ENCODE assay signal across 23 cellular contexts in the genomic region with DNA sequence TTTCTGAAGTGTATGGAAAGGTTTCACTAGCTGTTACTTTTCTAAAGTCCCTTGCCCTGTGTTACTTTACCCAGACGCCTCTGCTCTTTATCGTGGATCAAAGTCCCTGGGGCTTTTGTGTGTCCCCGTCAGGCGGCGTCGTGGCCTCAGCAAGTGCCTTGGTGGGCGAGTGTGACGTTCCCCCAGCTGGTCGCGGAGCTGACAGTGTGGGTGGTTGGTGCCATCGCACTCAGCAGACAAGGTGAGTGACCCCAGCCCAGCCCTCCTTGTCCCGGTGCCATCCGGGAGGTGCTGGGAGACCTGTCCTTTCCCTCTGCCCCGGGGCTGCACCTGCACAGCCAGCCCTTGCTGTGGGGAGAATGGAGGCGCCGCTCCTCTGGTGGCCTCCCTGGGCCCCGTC.
"Had no signal": no experiment of that assay in that cellular context is flagged by ENCODE, and none has a peak within 500 bp of the region (broad histone marks: within the 10 kb centered on the region; RNA-seq: fewer than 3 reads in every experiment).

No MANE protein-coding gene starts in this region.

- H3K9me3 ChIP-seq: pancreas, sigmoid colon, stomach, thyroid gland had no signal

- H3K27me3 Mint-ChIP-seq: effector memory CD8-positive, alpha-beta T cell; memory B cell; progenitor cell of endocrine pancreas had no signal

- H3K27me3 ChIP-seq: pancreas, sigmoid colon, stomach, thyroid gland had no signal

- H3K27ac ChIP-seq: pancreas, stomach, thyroid gland had no signal

- H3K4me1 ChIP-seq: pancreas had no signal

- H3K27ac Mint-ChIP-seq: effector memory CD8-positive, alpha-beta T cell; memory B cell; natural killer cell; progenitor cell of endocrine pancreas; stimulated activated effector memory CD8-positive, alpha-beta T cell treated with anti-CD3 and anti-CD28 coated beads, Interleukin-12 subunit alpha, Interleukin-12 subunit beta, amount 100 ng/mL, for 72 hours had no signal

- H3K4me1 Mint-ChIP-seq: memory B cell had no signal

- H3K9me3 Mint-ChIP-seq: effector memory CD8-positive, alpha-beta T cell; immature natural killer cell; memory B cell; natural killer cell; stimulated activated effector memory CD8-positive, alpha-beta T cell treated with anti-CD3 and anti-CD28 coated beads, Interleukin-12 subunit alpha, Interleukin-12 subunit beta, amount 100 ng/mL, for 72 hours had no signal

- ATAC-seq: effector memory CD8-positive, alpha-beta T cell; left colon; natural killer cell; pancreas; stimulated activated effector memory CD8-positive, alpha-beta T cell treated with anti-CD3 and anti-CD28 coated beads, Interleukin-12 subunit alpha, Interleukin-12 subunit beta, amount 100 ng/mL, for 72 hours had no signal

- H3K4me3 ChIP-seq: lung, pancreas, sigmoid colon, stomach, thyroid gland had no signal

- DNase-seq: cortex of kidney; effector memory CD8-positive, alpha-beta T cell; erythroblast; hypothalamus; immature natural killer cell; islet precursor cell; kidney glomerular epithelial cell; left colon; left ventricle myocardium superior; natural killer cell; occipital lobe; sigmoid colon; stimulated activated CD4-positive, alpha-beta T cell treated with anti-CD3 and anti-CD28 coated beads, Interleukin-2, amount 100 ng/mL, for 24 hours; stimulated activated CD4-positive, alpha-beta T cell treated with anti-CD3 and anti-CD28 coated beads, Interleukin-4, amount 100 ng/mL, for 24 hours; stimulated activated naive CD4-positive, alpha-beta T cell treated with Interleukin-2 at 50 U/mL for 16 hours; stomach; thyroid gland; trophoblast cell had no signal

- H3K4me3 Mint-ChIP-seq: effector memory CD8-positive, alpha-beta T cell; immature natural killer cell; memory B cell; natural killer cell; stimulated activated effector memory CD8-positive, alpha-beta T cell treated with anti-CD3 and anti-CD28 coated beads, Interleukin-12 subunit alpha, Interleukin-12 subunit beta, amount 100 ng/mL, for 72 hours had no signal
